Comparison of ENCODE assay signal across 9 cellular contexts in genomic region chr19:36421749-36422481, GRCh38. TPM values are rescaled to one million over a fixed set of nuclear protein-coding genes. Genes with fewer than 3 reads are reported as not detected.
DNase-seq lines count a peak whose midpoint lies in the region; ATAC-seq, FAIRE-seq and TF ChIP-seq lines count a peak whose summit lies in the region.
"Had no signal": no experiment of that assay in that cellular context is flagged by ENCODE, and none has a peak within 500 bp of the region (broad histone marks: within the 10 kb centered on the region; RNA-seq: fewer than 3 reads in every experiment).

No MANE protein-coding gene starts in this region.

- no peak overlapping the region for H3K9ac ChIP-seq in H1 (replicated peaks in 1 of 4; ENCODE audit: extremely low read depth in 1 of 4, low read depth in 3 of 4, low read length in 3 of 4)
- no peak overlapping the region for H3K9ac ChIP-seq in muscle layer of colon (ENCODE audit: low read length)

- no peak overlapping the region for H2BK120ac ChIP-seq in H1 (replicated peaks; ENCODE audit: low read depth, low read length)

- H3K79me2 ChIP-seq in H1 (ENCODE audit: control insufficient read depth in 1 of 2, insufficient read depth in 2 of 2, low read length in 2 of 2), result peaks cover 0 to 13% of the 10 kb centered on the region in 2 experiments; a peak in 3 of 4 replicates

- no peak for ATAC-seq in HG03565 (IDR thresholded peaks at IDR 0.05; ENCODE audit: unreplicated experiment)

- H4K20me1 ChIP-seq in H1 (replicated peaks in 1 of 2; ENCODE audit: control insufficient read depth in 1 of 2, insufficient read depth in 2 of 2, low read length in 2 of 2), result no peaks in the 10 kb centered on the region

- CTCF ChIA-PET in H1 (lab: Charles Lee; ENCODE audit: partially characterized antibody), result interaction anchor here (0.6 to 1.1 kb wide), 4 partner anchors 8 to 1047 kb away, joined by 3 to 4 read pairs (median 3); partner anchors contain the start of gene ZNF570

- H3K4me2 ChIP-seq in H1 (ENCODE audit: insufficient read depth in 1 of 2, low read depth in 2 of 2, low read length in 2 of 2), result peak overlapping the region; percentile 26 to 65

- H3K27me3 ChIP-seq in left ventricle myocardium inferior (ENCODE audit: low read depth) (no peaks in the 10 kb centered on the region), H1 (replicated peaks in 1 of 4; ENCODE audit: control insufficient read depth in 3 of 4, extremely low read depth in 1 of 4, insufficient read depth in 3 of 4, low read length in 3 of 4) (peaks cover 0 to 32% (median 11%) of the 10 kb centered on the region in 4 experiments; a peak in 5 of 7 replicates), muscle layer of colon (ENCODE audit: control insufficient read depth in 1 of 2, insufficient read depth in 2 of 2, low read length in 2 of 2) (peaks cover 0 to 6% of the 10 kb centered on the region in 2 donors)

- no peak overlapping the region for H2BK20ac ChIP-seq in H1 (ENCODE audit: low read length)

- peak overlapping the region; percentile 44; the same call in 1 of the 2 replicates for H2BK5ac ChIP-seq in H1 (ENCODE audit: low read depth, low read length)

- WGBS in H1 (ENCODE audit: extremely low coverage in 1 of 2, insufficient coverage in 1 of 2, insufficient read length in 1 of 2, insufficient replicate concordance in 2 of 2, low coverage in 1 of 2, low lambda C conversion rate in 2 of 2, missing lambda C conversion rate in 1 of 2), 2 experiments, result 53% methylated on average over 24 of the region's 33 CpGs; no CpG with 5 or more reads in 1 of the 2 experiments

- H3K36me3 ChIP-seq in left ventricle myocardium inferior (no peaks in the 10 kb centered on the region), H1 (ENCODE audit: control insufficient read depth in 2 of 4, insufficient read depth in 4 of 4, low read length in 3 of 4) (no peaks in the 10 kb centered on the region), muscle layer of colon (ENCODE audit: insufficient read depth, low read length) (no peaks in the 10 kb centered on the region)

- no peak for TF ChIP-seq RAD21 in H1 (IDR thresholded peaks at IDR 0.05 in 1 of 2, conservative IDR thresholded peaks at IDR 0.05 in 1 of 2; ENCODE audit: low read depth in 2 of 2, low read length in 2 of 2)

- no peak for DNase-seq in left ventricle myocardium inferior
- DNase-seq in cardiac septum (ENCODE audit: low spot score), result no peak
- no peak for DNase-seq in H1 (ENCODE audit: low read depth in 1 of 2, low spot score in 2 of 2)
- no peak for DNase-seq in globus pallidus (ENCODE audit: low spot score)
- no peak for DNase-seq in mesenteric fat pad (ENCODE audit: low spot score)
- DNase-seq in NCI-H526 treated with DMSO at 0.1 percent for 48 hours (lab: John Stamatoyannopoulos, UW), result no peak

- H3K56ac ChIP-seq in H1 (replicated peaks; ENCODE audit: insufficient read length, low read depth, low read length), result no peak overlapping the region

- H3K18ac ChIP-seq in H1 (ENCODE audit: extremely low read depth, low read length), result peak overlapping the region; percentile 40

- H4K8ac ChIP-seq in H1 (ENCODE audit: extremely low read depth, insufficient read depth, low read length), result peak overlapping the region; percentile 73

- no peak overlapping the region for H2AK5ac ChIP-seq in H1 (ENCODE audit: low read depth, low read length)

- H2BK15ac ChIP-seq in H1 (ENCODE audit: low read length), result no peak overlapping the region; the same call in 1 of the 2 replicates

- H4K91ac ChIP-seq in H1 (replicated peaks; ENCODE audit: insufficient read length, low read length), result peak overlapping the region; percentile 46

- H3K27ac ChIP-seq in left ventricle myocardium inferior (replicated peaks), result peak overlapping the region; percentile 61
- H3K27ac ChIP-seq in H1 (ENCODE audit: low read depth, low read length), result no peak overlapping the region
- H3K27ac ChIP-seq in muscle layer of colon (ENCODE audit: low read depth, low read length), result no peak overlapping the region
- H3K27ac ChIP-seq: SK-N-MC had no signal

- H3K14ac ChIP-seq in H1 (ENCODE audit: insufficient read length), result no peak overlapping the region

- H3K4ac ChIP-seq in H1 (replicated peaks; ENCODE audit: insufficient read length, low read depth, low read length), result no peak overlapping the region

- intact Hi-C loops in left ventricle myocardium inferior (cut with micrococcal nuclease) (no loop called here), cardiac septum (cut with DNase I) (loop anchor here (10.0 kb wide), 1 partner anchor 207 kb away; the partner anchor contains the start of genes ZNF146 and ZNF565)

- H3K4me3 ChIP-seq in left ventricle myocardium inferior (peak overlapping the region; percentile 69), H1 (ENCODE audit: extremely low read depth in 1 of 4, insufficient read depth in 2 of 4, low read depth in 3 of 4, low read length in 4 of 4) (peak overlapping the region; percentile 29 to 56 (median 42)), muscle layer of colon (ENCODE audit: low read depth in 1 of 2, low read length in 2 of 2) (peak overlapping the region; percentile 51 to 52)
- H3K4me3 ChIP-seq: SK-N-MC had no signal

- peaks cover 6% of the 10 kb centered on the region; the same call in 1 of the 2 replicates for H3K79me1 ChIP-seq in H1 (ENCODE audit: low read depth, low read length)

- H3K23ac ChIP-seq in H1 (ENCODE audit: insufficient read length), result no peak overlapping the region

- H4K5ac ChIP-seq in H1 (ENCODE audit: insufficient read length, low read depth, low read length), result no peak overlapping the region

- peaks cover 9% of the 10 kb centered on the region; the same call in 1 of the 2 replicates for H3K23me2 ChIP-seq in H1 (ENCODE audit: low read depth, low read length)

- TF ChIP-seq POLR2A in H1 (IDR thresholded peaks at IDR 0.05; ENCODE audit: control extremely low read depth in 1 of 2, low read depth in 2 of 2, low read length in 2 of 2), result no peak

- H3K9me3 ChIP-seq in left ventricle myocardium inferior (replicated peaks) (peaks cover 3% of the 10 kb centered on the region), H1 (ENCODE audit: insufficient read depth in 2 of 2, low read depth in 1 of 2, low read length in 1 of 2) (no peaks in the 10 kb centered on the region), muscle layer of colon (ENCODE audit: low read length) (no peaks in the 10 kb centered on the region)

- no peak for FAIRE-seq in H1 (lab: Jason Lieb, UNC)

- H2AFZ ChIP-seq in H1 (ENCODE audit: low read length), result peak overlapping the region; percentile 55; the same call in 1 of the 2 replicates

- TF ChIP-seq EP300 in H1 (IDR thresholded peaks at IDR 0.05; ENCODE audit: borderline replicate concordance in 1 of 2, low read depth in 2 of 2, low read length in 2 of 2), result no peak

- POLR2A ChIA-PET in H1 (lab: Charles Lee; ENCODE audit: partially characterized antibody), result interaction anchor here (0.9 to 5.5 kb wide), 5 partner anchors 8 to 67 kb away, joined by 3 to 54 read pairs (median 4); partner anchors contain the start of gene ZNF566

- TF ChIP-seq CTCF in left ventricle myocardium inferior (IDR thresholded peaks at IDR 0.05; ENCODE audit: borderline replicate concordance), result no peak
- TF ChIP-seq CTCF in H1 (IDR thresholded peaks at IDR 0.05; ENCODE audit: control extremely low read depth in 1 of 3, insufficient read depth in 1 of 3, low read depth in 1 of 3, low read length in 3 of 3), result no peak

- H3K4me1 ChIP-seq in left ventricle myocardium inferior (peaks cover 35% of the 10 kb centered on the region), H1 (replicated peaks in 1 of 4; ENCODE audit: control insufficient read depth in 3 of 4, insufficient read depth in 4 of 4, low read length in 3 of 4) (no peaks in the 10 kb centered on the region; a peak in 3 of 7 replicates), muscle layer of colon (ENCODE audit: insufficient read depth, low read length) (peaks cover 11% of the 10 kb centered on the region)

- 0 out of 2 replicates have a peak overlapping the region, but pooled peaks have one; percentile 50 for H2BK12ac ChIP-seq in H1 (ENCODE audit: low read depth, low read length)

TF ChIP-seq in H1, 55 proteins besides CTCF, POLR2A, EP300 and RAD21 (continues in another document):
- peak; percentile 6; the same call in 1 of the 2 replicates for TF ChIP-seq E2F6 (IDR thresholded peaks at IDR 0.05)
- no peak for TF ChIP-seq ATF3 (IDR thresholded peaks at IDR 0.05; ENCODE audit: insufficient read depth, low read depth, low read length)
- TF ChIP-seq HDAC6 (IDR thresholded peaks at IDR 0.05; ENCODE audit: low read depth, low read length), result no peak
- TF ChIP-seq CREB1 (IDR thresholded peaks at IDR 0.05), result no peak

RNA-seq across cellular contexts. Expression of gene ZFP82, which starts 3.5 kb away (rescaled TPM):
- 5.0 TPM for total RNA-seq in left ventricle myocardium inferior
- total RNA-seq in cardiac septum, result 5.7 TPM
- 16.5 TPM in 2 replicates for total RNA-seq in H1 (2021; fragmentation: NEBNext Ultra II Directional; extraction: Animal tissue kit (Norgen Biotek cat#: 25700))
- 2.7 and 4.8 TPM in 2 replicates for polyA plus RNA-seq in H1 (2011; rRNA removed)
- polyA plus RNA-seq in H1 (2011; cell fraction: cytosol; rRNA removed), result 4.9 TPM
- 4.2 TPM for polyA plus RNA-seq in H1 (2011; cell fraction: nucleus; rRNA removed)
- polyA plus RNA-seq in H1 (2012, experiment 1 of 2), result 7.1 to 11.3 TPM (median 7.6 TPM) in 4 replicates
- polyA plus RNA-seq in H1 (2012, experiment 2 of 2), result 0.81 TPM
- polyA plus RNA-seq in H1 (2013, experiment 1 of 2), result 10.5 TPM
- 9.7 TPM for polyA plus RNA-seq in H1 (2013, experiment 2 of 2)
- 16.7 and 26.2 TPM in 2 replicates for polyA minus RNA-seq in H1 (2011; rRNA and poly(A)+ RNA removed)
- polyA minus RNA-seq in H1 (2011; cell fraction: cytosol; rRNA and poly(A)+ RNA removed), result 10.1 TPM
- polyA minus RNA-seq in H1 (2011; cell fraction: nucleus; rRNA and poly(A)+ RNA removed), result 25.9 TPM
- 3.1 TPM for total RNA-seq in mesenteric fat pad

RNA-seq across cellular contexts. Expression of gene ZFP14, which starts 42.9 kb away (rescaled TPM):
- total RNA-seq in left ventricle myocardium inferior (2.8 TPM), cardiac septum (3.2 TPM), mesenteric fat pad (3.4 TPM)
- 8.2 and 8.8 TPM in 2 replicates for total RNA-seq in H1 (2021; fragmentation: NEBNext Ultra II Directional; extraction: Animal tissue kit (Norgen Biotek cat#: 25700))
- 1.1 and 1.7 TPM in 2 replicates for polyA plus RNA-seq in H1 (2011; rRNA removed)
- 2.3 TPM for polyA plus RNA-seq in H1 (2011; cell fraction: cytosol; rRNA removed)
- 1.5 TPM for polyA plus RNA-seq in H1 (2011; cell fraction: nucleus; rRNA removed)
- 2.8 to 7.0 TPM (median 3.7 TPM) in 4 replicates for polyA plus RNA-seq in H1 (2012, experiment 1 of 2)
- 0.20 TPM for polyA plus RNA-seq in H1 (2012, experiment 2 of 2)
- polyA plus RNA-seq in H1 (2013, experiment 1 of 2), result 4.8 TPM
- 4.3 TPM for polyA plus RNA-seq in H1 (2013, experiment 2 of 2)
- 6.3 and 10.1 TPM in 2 replicates for polyA minus RNA-seq in H1 (2011; rRNA and poly(A)+ RNA removed)
- polyA minus RNA-seq in H1 (2011; cell fraction: cytosol; rRNA and poly(A)+ RNA removed), result 3.8 TPM
- 6.4 TPM for polyA minus RNA-seq in H1 (2011; cell fraction: nucleus; rRNA and poly(A)+ RNA removed)
